17 cellular contexts compared by ENCODE assay signal in genomic region chr11:7612056-7612660, GRCh38.
DNase-seq lines count a peak whose midpoint lies in the region; ATAC-seq and TF ChIP-seq lines count a peak whose summit lies in the region.
"Had no signal": no experiment of that assay in that cellular context is flagged by ENCODE, and none has a peak within 500 bp of the region (broad histone marks: within the 10 kb centered on the region; RNA-seq: fewer than 3 reads in every experiment).

No MANE protein-coding gene starts in this region.

- no peaks in the 10 kb centered on the region for H3K36me3 ChIP-seq in body of pancreas (replicated peaks in 1 of 2; ENCODE audit: insufficient read depth in 1 of 2, low read depth in 2 of 2)
- H3K36me3 ChIP-seq in upper lobe of right lung = peaks cover 5% of the 10 kb centered on the region

- intact Hi-C loops in body of pancreas (cut with DNase I) = no loop called here
- intact Hi-C loops in upper lobe of right lung (cut with DNase I) = no loop called here

- H3K27me3 ChIP-seq in body of pancreas (no peaks in the 10 kb centered on the region), upper lobe of right lung (no peaks in the 10 kb centered on the region)

- 28 to 36% methylated on average over 7 of the region's 7 CpGs for WGBS in body of pancreas, 2 donors

- no peak for ATAC-seq in activated CD8-positive, alpha-beta memory T cell treated with anti-CD3 and anti-CD28 coated beads, Interleukin-2, amount 10 ng/mL, durations not matched to agents 7 days and 5 days
- ATAC-seq in body of pancreas (peak; percentile 47), upper lobe of right lung (peak; percentile 27), HG02885 (IDR thresholded peaks at IDR 0.05; ENCODE audit: poor library complexity, unreplicated experiment) (no peak)
- no peak for ATAC-seq in activated CD8-positive, alpha-beta T cell treated with anti-CD3 and anti-CD28 coated beads, Interleukin-2, amount 10 ng/mL, durations not matched to agents 7 days and 5 days
- ATAC-seq: GM12878 had no signal

- POLR2A ChIA-PET in activated CD8-positive, alpha-beta T cell treated with anti-CD3 and anti-CD28 coated beads, Interleukin-2, amount 10 ng/mL, durations not matched to agents 7 days and 5 days (lab: Charles Lee) = interaction anchor here (0.6 kb wide), 1 partner anchor 207 kb away, joined by 3 read pairs; no protein-coding TSS in a partner anchor

- H3K9me3 ChIP-seq in body of pancreas = no peaks in the 10 kb centered on the region
- H3K9me3 ChIP-seq in upper lobe of right lung = no peaks in the 10 kb centered on the region

- H3K4me1 Mint-ChIP-seq in activated CD8-positive, alpha-beta memory T cell treated with anti-CD3 and anti-CD28 coated beads, Interleukin-2, amount 10 ng/mL, durations not matched to agents 7 days and 5 days = no peaks in the 10 kb centered on the region
- H3K4me1 Mint-ChIP-seq in mesothelial cell of epicardium (peaks cover 19% of the 10 kb centered on the region), HFFc6 (ENCODE audit: low read depth) (peaks cover 36% of the 10 kb centered on the region)
- H3K4me1 Mint-ChIP-seq in activated CD8-positive, alpha-beta T cell treated with anti-CD3 and anti-CD28 coated beads, Interleukin-2, amount 10 ng/mL, durations not matched to agents 7 days and 5 days (ENCODE audit: low read depth) = no peaks in the 10 kb centered on the region
- H3K4me1 Mint-ChIP-seq: activated naive CD8-positive, alpha-beta T cell treated with anti-CD3 and anti-CD28 coated beads for 36 hours had no signal

- peak; percentile 15 for DNase-seq in activated CD8-positive, alpha-beta memory T cell treated with anti-CD3 and anti-CD28 coated beads, Interleukin-2, amount 50 U/mL, for 48 hours
- DNase-seq in activated CD8-positive, alpha-beta memory T cell treated with anti-CD3 and anti-CD28 coated beads, Interleukin-2, amount 10 ng/mL, durations not matched to agents 7 days and 5 days = no peak
- no peak for DNase-seq in body of pancreas
- DNase-seq in mesothelial cell of epicardium (ENCODE audit: low spot score in 2 of 2, unreplicated experiment in 2 of 2) = no peak
- DNase-seq in upper lobe of right lung = no peak
- no peak for DNase-seq in activated CD8-positive, alpha-beta T cell treated with anti-CD3 and anti-CD28 coated beads, Interleukin-2, amount 10 ng/mL, durations not matched to agents 7 days and 5 days
- DNase-seq in HFFc6 = no peak
- DNase-seq: activated naive CD8-positive, alpha-beta T cell treated with anti-CD3 and anti-CD28 coated beads for 36 hours; C1 segment of cervical spinal cord; dermis blood vessel endothelial cell; DMS 273 treated with DMSO at 0.1 percent for 48 hours; GF-D8; hypothalamus; kidney; NCI-H2171 had no signal

- H3K27ac ChIP-seq in body of pancreas (peak overlapping the region; percentile 45 to 58 (median 58)), upper lobe of right lung (no peak overlapping the region)

- H3K27ac Mint-ChIP-seq in activated CD8-positive, alpha-beta memory T cell treated with anti-CD3 and anti-CD28 coated beads, Interleukin-2, amount 10 ng/mL, durations not matched to agents 7 days and 5 days = no peak overlapping the region
- H3K27ac Mint-ChIP-seq in mesothelial cell of epicardium (peak overlapping the region; percentile 86), HFFc6 (no peak overlapping the region)
- no peak overlapping the region for H3K27ac Mint-ChIP-seq in activated CD8-positive, alpha-beta T cell treated with anti-CD3 and anti-CD28 coated beads, Interleukin-2, amount 10 ng/mL, durations not matched to agents 7 days and 5 days
- H3K27ac Mint-ChIP-seq: activated naive CD8-positive, alpha-beta T cell treated with anti-CD3 and anti-CD28 coated beads for 36 hours had no signal

- H3K4me1 ChIP-seq in body of pancreas = peaks cover 53% of the 10 kb centered on the region
- H3K4me1 ChIP-seq in upper lobe of right lung = no peaks in the 10 kb centered on the region

- H3K4me3 Mint-ChIP-seq in activated CD8-positive, alpha-beta memory T cell treated with anti-CD3 and anti-CD28 coated beads, Interleukin-2, amount 10 ng/mL, durations not matched to agents 7 days and 5 days = no peak overlapping the region
- no peak overlapping the region for H3K4me3 Mint-ChIP-seq in mesothelial cell of epicardium
- no peak overlapping the region for H3K4me3 Mint-ChIP-seq in activated CD8-positive, alpha-beta T cell treated with anti-CD3 and anti-CD28 coated beads, Interleukin-2, amount 10 ng/mL, durations not matched to agents 7 days and 5 days
- H3K4me3 Mint-ChIP-seq in HFFc6 = no peak overlapping the region
- H3K4me3 Mint-ChIP-seq: activated naive CD8-positive, alpha-beta T cell treated with anti-CD3 and anti-CD28 coated beads for 36 hours had no signal

- CTCF ChIA-PET in activated CD8-positive, alpha-beta memory T cell treated with anti-CD3 and anti-CD28 coated beads, Interleukin-2, amount 10 ng/mL, durations not matched to agents 7 days and 5 days (lab: Charles Lee) = interaction anchor here (1.2 kb wide), 1 partner anchor 77 kb away, joined by 3 read pairs; no protein-coding TSS in a partner anchor
- CTCF ChIA-PET in activated CD8-positive, alpha-beta T cell treated with anti-CD3 and anti-CD28 coated beads, Interleukin-2, amount 10 ng/mL, durations not matched to agents 7 days and 5 days (lab: Charles Lee) = interaction anchor here (0.9 kb wide), 1 partner anchor 99 kb away, joined by 3 read pairs; the partner anchor contains the start of gene PPFIBP2

- no peak for TF ChIP-seq POLR2A in body of pancreas (IDR thresholded peaks at IDR 0.05)

- H3K36me3 Mint-ChIP-seq in activated CD8-positive, alpha-beta memory T cell treated with anti-CD3 and anti-CD28 coated beads, Interleukin-2, amount 10 ng/mL, durations not matched to agents 7 days and 5 days = no peaks in the 10 kb centered on the region
- peaks cover 28% of the 10 kb centered on the region for H3K36me3 Mint-ChIP-seq in mesothelial cell of epicardium
- H3K36me3 Mint-ChIP-seq in activated CD8-positive, alpha-beta T cell treated with anti-CD3 and anti-CD28 coated beads, Interleukin-2, amount 10 ng/mL, durations not matched to agents 7 days and 5 days (ENCODE audit: low read depth) = no peaks in the 10 kb centered on the region
- peaks cover 9% of the 10 kb centered on the region; the same call in 1 of the 2 replicates for H3K36me3 Mint-ChIP-seq in HFFc6 (ENCODE audit: low read depth)

- no peaks in the 10 kb centered on the region for H3K27me3 Mint-ChIP-seq in activated CD8-positive, alpha-beta memory T cell treated with anti-CD3 and anti-CD28 coated beads, Interleukin-2, amount 10 ng/mL, durations not matched to agents 7 days and 5 days
- H3K27me3 Mint-ChIP-seq in mesothelial cell of epicardium (ENCODE audit: low read depth) (no peaks in the 10 kb centered on the region), HFFc6 (ENCODE audit: insufficient read depth) (no peaks in the 10 kb centered on the region)
- no peaks in the 10 kb centered on the region for H3K27me3 Mint-ChIP-seq in activated CD8-positive, alpha-beta T cell treated with anti-CD3 and anti-CD28 coated beads, Interleukin-2, amount 10 ng/mL, durations not matched to agents 7 days and 5 days (ENCODE audit: low read depth)
- H3K27me3 Mint-ChIP-seq: activated naive CD8-positive, alpha-beta T cell treated with anti-CD3 and anti-CD28 coated beads for 36 hours had no signal

- no peak for TF ChIP-seq CTCF in body of pancreas (IDR thresholded peaks at IDR 0.05)
- TF ChIP-seq CTCF in mesothelial cell of epicardium (IDR thresholded peaks at IDR 0.05; ENCODE audit: unreplicated experiment) = no peak
- TF ChIP-seq CTCF in upper lobe of right lung (IDR thresholded peaks at IDR 0.05) = no peak
- no peak for TF ChIP-seq CTCF in HFFc6 (IDR thresholded peaks at IDR 0.05)

- no peaks in the 10 kb centered on the region for H3K9me3 Mint-ChIP-seq in activated CD8-positive, alpha-beta memory T cell treated with anti-CD3 and anti-CD28 coated beads, Interleukin-2, amount 10 ng/mL, durations not matched to agents 7 days and 5 days (ENCODE audit: low read depth)
- no peaks in the 10 kb centered on the region for H3K9me3 Mint-ChIP-seq in mesothelial cell of epicardium
- H3K9me3 Mint-ChIP-seq in activated CD8-positive, alpha-beta T cell treated with anti-CD3 and anti-CD28 coated beads, Interleukin-2, amount 10 ng/mL, durations not matched to agents 7 days and 5 days (ENCODE audit: insufficient read depth) = no peaks in the 10 kb centered on the region
- H3K9me3 Mint-ChIP-seq in HFFc6 = no peaks in the 10 kb centered on the region
- H3K9me3 Mint-ChIP-seq: activated naive CD8-positive, alpha-beta T cell treated with anti-CD3 and anti-CD28 coated beads for 36 hours had no signal

- H3K4me3 ChIP-seq in body of pancreas = no peak overlapping the region
- H3K4me3 ChIP-seq in upper lobe of right lung = no peak overlapping the region
- H3K4me3 ChIP-seq: GM12878 had no signal

Comparison
In these comparisons a context has a peak if more than half of its experiments do, and no peak if none do; other contexts are left out.
1. ATAC-seq: peak in body of pancreas (single experiment) and upper lobe of right lung (single experiment); none in activated CD8-positive, alpha-beta memory T cell treated with anti-CD3 and anti-CD28 coated beads, Interleukin-2, amount 10 ng/mL, durations not matched to agents 7 days and 5 days (single experiment), HG02885 (single experiment) and activated CD8-positive, alpha-beta T cell treated with anti-CD3 and anti-CD28 coated beads, Interleukin-2, amount 10 ng/mL, durations not matched to agents 7 days and 5 days (single experiment).